ENCODE assay signal across 8 cellular contexts in the genomic region with DNA sequence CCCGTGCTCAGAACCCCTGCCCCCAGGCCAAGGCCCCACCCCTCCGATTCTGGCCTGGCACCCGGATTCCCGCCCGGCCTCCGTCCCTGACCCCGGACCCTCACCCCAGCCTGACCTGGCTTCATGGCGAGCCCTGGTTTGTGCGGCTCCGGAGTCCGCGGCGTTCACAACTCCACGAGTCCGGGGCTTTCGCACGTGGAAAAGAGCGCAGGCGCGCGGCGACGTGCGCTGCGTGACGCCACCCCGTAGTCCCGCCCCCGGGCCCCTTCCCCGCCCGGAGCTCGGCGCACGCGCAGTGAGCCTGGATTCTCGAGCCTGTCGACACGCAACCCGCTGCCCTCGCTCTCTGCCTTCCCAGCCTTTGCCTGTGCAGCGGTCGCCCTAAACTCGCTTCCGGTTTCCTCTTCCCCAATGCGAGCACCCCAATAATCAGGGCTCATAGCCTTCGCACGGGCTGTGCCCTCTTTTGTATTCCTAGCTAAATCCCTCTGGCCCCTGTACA. TPM values are rescaled to one million over a fixed set of nuclear protein-coding genes. Genes with fewer than 3 reads are reported as not detected.
DNase-seq lines count a peak whose midpoint lies in the region; ATAC-seq and TF ChIP-seq lines count a peak whose summit lies in the region.

Gene FBL (minus strand): TSS at position 204 of the 502 bp plus-strand sequence. CDS start 79 bp downstream, at position 125.

- peak within 1 kb of the TSS; percentile 48 for H3K27ac ChIP-seq in OCI-LY3 (ENCODE audit: low read length)

- ATAC-seq in GM21515 (IDR thresholded peaks at IDR 0.05; ENCODE audit: unreplicated experiment) (peak; percentile 71), mucosa of descending colon (peak; percentile 97)

- TF ChIP-seq CTCF in OCI-LY3 (IDR thresholded peaks at IDR 0.05; ENCODE audit: low read depth, low read length) (no peak), mucosa of descending colon (IDR thresholded peaks at IDR 0.05) (no peak)

- intact Hi-C loops in mucosa of descending colon (cut with DNase I, micrococcal nuclease) = no loop called here

- peaks cover 30% of the 10 kb centered on the region for H3K4me1 ChIP-seq in OCI-LY3 (ENCODE audit: low read length)
- peaks cover 24% of the 10 kb centered on the region for H3K4me1 ChIP-seq in mucosa of descending colon (ENCODE audit: low read depth)

- H3K36me3 ChIP-seq in OCI-LY3 (replicated peaks; ENCODE audit: low read depth, low read length) (peaks cover 3% of the 10 kb centered on the region), mucosa of descending colon (ENCODE audit: low read depth) (no peaks in the 10 kb centered on the region)

- peak within 1 kb of the TSS; percentile 91 for H2AFZ ChIP-seq in OCI-LY3 (ENCODE audit: low read depth, low read length)

- peak within 1 kb of the TSS; percentile 96 for H3K4me2 ChIP-seq in OCI-LY3 (ENCODE audit: low read length)

- H3K4me3 ChIP-seq in OCI-LY3 (ENCODE audit: low read length) = peak within 1 kb of the TSS; percentile 79
- peak within 1 kb of the TSS; percentile 48 for H3K4me3 ChIP-seq in mucosa of descending colon

- peak within 1 kb of the TSS; percentile 88 for H3K9ac ChIP-seq in OCI-LY3 (ENCODE audit: low read length)

- H3K27me3 ChIP-seq in OCI-LY3 (ENCODE audit: low read depth, low read length) = no peaks in the 10 kb centered on the region

- H4K20me1 ChIP-seq in OCI-LY3 (ENCODE audit: insufficient read depth, low read length) = peaks cover 39% of the 10 kb centered on the region

- DNase-seq in D341Med (ENCODE audit: low spot score) (peak; percentile 99), HuH-7.5 (ENCODE audit: low spot score) (peak; percentile 99), activated T-cell treated with anti-CD3 and anti-CD28 coated beads for 24 hours (ENCODE audit: low read depth) (peak; percentile 97), epidermal melanocyte (ENCODE audit: insufficient read length, low spot score) (peak; percentile 98), mucosa of descending colon (peak; percentile 97 to 99 (median 97))
- peak; percentile 97 for DNase-seq in stimulated activated CD8-positive, alpha-beta memory T cell treated with anti-CD3 and anti-CD28 coated beads, Interleukin-4, amount 100 ng/mL, for 24 hours (ENCODE audit: low read depth)

- peaks cover 53% of the 10 kb centered on the region for H3K79me2 ChIP-seq in OCI-LY3 (ENCODE audit: low read length)

- no peaks in the 10 kb centered on the region for H3K9me3 ChIP-seq in OCI-LY3 (ENCODE audit: insufficient read depth, low read length)
- no peaks in the 10 kb centered on the region for H3K9me3 ChIP-seq in mucosa of descending colon

RNA-seq across cellular contexts. Expression of gene FBL, which starts in this region (rescaled TPM):
- 100 to 1,000 TPM; 126 to 200 (median 155) TPM for total RNA-seq in mucosa of descending colon

Comparison
In these comparisons a context has a peak if more than half of its experiments do, and no peak if none do; other contexts are left out.
1. Peak in every context shown above with its lines: DNase-seq, ATAC-seq, H3K4me3 ChIP-seq and H3K27ac ChIP-seq.